ENCODE assay signal across 1 cellular context in genomic region chr1:17520041-17520440, GRCh38.
A peak's percentile ranks its signal among the peaks of the same experiment; 100 is the strongest.
TF ChIP-seq lines count a peak whose summit lies in the region.

No MANE protein-coding gene starts in this region.

TF ChIP-seq in SK-N-SH, 30 proteins besides CTCF, POLR2A, EP300 and RAD21 (continued from another document):
- TF ChIP-seq PBX3 (IDR thresholded peaks at IDR 0.05) (0 out of 2 replicates have a peak, but pooled peaks have one; percentile 20), RFX5 (IDR thresholded peaks at IDR 0.05; ENCODE audit: low read length) (no peak)
